In genomic region chr1:116078699-116079223, GRCh38 we compare ENCODE assay signal across 27 cellular contexts. TPM values are rescaled to one million over a fixed set of nuclear protein-coding genes. Genes with fewer than 3 reads are reported as not detected.
"Had no signal": no experiment of that assay in that cellular context is flagged by ENCODE, and none has a peak within 500 bp of the region (broad histone marks: within the 10 kb centered on the region; RNA-seq: fewer than 3 reads in every experiment).

No MANE protein-coding gene starts in this region.

- H3K4me3 Mint-ChIP-seq: activated B cell treated with CpG ODN at 0.5 μM for 24 hours; activated CD4-positive, alpha-beta T cell treated with anti-CD3 and anti-CD28 coated beads for 36 hours; activated naive CD8-positive, alpha-beta T cell treated with anti-CD3 and anti-CD28 coated beads for 36 hours; central memory CD8-positive, alpha-beta T cell; effector memory CD8-positive, alpha-beta T cell; nephron; stimulated activated naive B cell treated with anti-CD40 and anti-IgM and Interleukin-4, amounts not matched to agents 10 μg/mL and 1 μg/mL and 100 μg/mL, for 72 hours had no signal

- H3K79me2 ChIP-seq: parathyroid adenoma had no signal

- H3K36me3 ChIP-seq: breast epithelium, colonic mucosa had no signal

- H3K27me3 ChIP-seq: breast epithelium, colonic mucosa, dorsolateral prefrontal cortex had no signal

- H3K36me3 Mint-ChIP-seq: activated naive CD8-positive, alpha-beta T cell treated with anti-CD3 and anti-CD28 coated beads for 36 hours; stimulated activated naive B cell treated with anti-CD40 and anti-IgM and Interleukin-4, amounts not matched to agents 10 μg/mL and 1 μg/mL and 100 μg/mL, for 72 hours had no signal

- FAIRE-seq: astrocyte, small intestine had no signal

- H3K9me3 Mint-ChIP-seq: activated B cell treated with CpG ODN at 0.5 μM for 24 hours; activated naive CD8-positive, alpha-beta T cell treated with anti-CD3 and anti-CD28 coated beads for 36 hours; central memory CD8-positive, alpha-beta T cell; effector memory CD8-positive, alpha-beta T cell; nephron had no signal

- H2AFZ ChIP-seq: parathyroid adenoma had no signal

- ATAC-seq: activated CD4-positive, alpha-beta T cell treated with anti-CD3 and anti-CD28 coated beads for 36 hours; effector memory CD8-positive, alpha-beta T cell; left ventricle myocardium superior; sciatic nerve; stimulated activated naive B cell treated with anti-CD40 and anti-IgM and Interleukin-4, amounts not matched to agents 10 μg/mL and 1 μg/mL and 100 μg/mL, for 72 hours had no signal

- H3K27ac ChIP-seq: breast epithelium, colonic mucosa, dorsolateral prefrontal cortex, parathyroid adenoma had no signal

- H3K4me3 ChIP-seq: breast epithelium, colonic mucosa, dorsolateral prefrontal cortex had no signal

- H3K27me3 Mint-ChIP-seq: activated B cell treated with CpG ODN at 0.5 μM for 24 hours; activated naive CD8-positive, alpha-beta T cell treated with anti-CD3 and anti-CD28 coated beads for 36 hours had no signal

- H3K4me1 ChIP-seq: breast epithelium, colonic mucosa, parathyroid adenoma had no signal

- H3K9me3 ChIP-seq: breast epithelium, colonic mucosa had no signal

- H3K4me1 Mint-ChIP-seq: activated B cell treated with CpG ODN at 0.5 μM for 24 hours; activated CD4-positive, alpha-beta T cell treated with anti-CD3 and anti-CD28 coated beads for 36 hours; activated naive CD8-positive, alpha-beta T cell treated with anti-CD3 and anti-CD28 coated beads for 36 hours; central memory CD8-positive, alpha-beta T cell; nephron; stimulated activated naive B cell treated with anti-CD40 and anti-IgM and Interleukin-4, amounts not matched to agents 10 μg/mL and 1 μg/mL and 100 μg/mL, for 72 hours had no signal

- H3K27ac Mint-ChIP-seq: activated B cell treated with CpG ODN at 0.5 μM for 24 hours; activated CD4-positive, alpha-beta T cell treated with anti-CD3 and anti-CD28 coated beads for 36 hours; activated naive CD8-positive, alpha-beta T cell treated with anti-CD3 and anti-CD28 coated beads for 36 hours; effector memory CD8-positive, alpha-beta T cell; nephron; stimulated activated naive B cell treated with anti-CD40 and anti-IgM and Interleukin-4, amounts not matched to agents 10 μg/mL and 1 μg/mL and 100 μg/mL, for 72 hours had no signal

- DNase-seq: activated B cell treated with CpG ODN at 0.5 μM for 24 hours; activated CD4-positive, alpha-beta T cell treated with anti-CD3 and anti-CD28 coated beads for 36 hours; activated CD4-positive, alpha-beta T cell treated with anti-CD3 and anti-CD28 coated beads, Interleukin-2, amount 50 U/mL, for 4 hours; activated CD8-positive, alpha-beta memory T cell treated with anti-CD3 and anti-CD28 coated beads for 24 hours; activated CD8-positive, alpha-beta memory T cell treated with anti-CD3 and anti-CD28 coated beads, Interleukin-2, amount 50 U/mL, for 4 hours; activated naive CD4-positive, alpha-beta T cell treated with Interleukin-2 at 50 U/mL for 16 hours; activated naive CD8-positive, alpha-beta T cell treated with anti-CD3 and anti-CD28 coated beads for 36 hours; activated T-cell treated with anti-CD3 and anti-CD28 coated beads, Interleukin-2, amount 50 U/mL, for 48 hours; colonic mucosa; dorsolateral prefrontal cortex; effector memory CD8-positive, alpha-beta T cell; foreskin melanocyte; left ventricle myocardium superior; mammary epithelial cell; midbrain; nucleus accumbens; small intestine; stimulated activated CD8-positive, alpha-beta memory T cell treated with anti-CD3 and anti-CD28 coated beads, Interleukin-4, amount 100 ng/mL, for 48 hours; stimulated activated naive B cell treated with anti-CD40 and anti-IgM and Interleukin-4, amounts not matched to agents 10 μg/mL and 1 μg/mL and 100 μg/mL, for 72 hours; T-helper 9 cell had no signal

- H3K9ac ChIP-seq: parathyroid adenoma had no signal

RNA-seq across cellular contexts. Expression of gene MAB21L3, which starts 32.4 kb away (rescaled TPM):
- total RNA-seq: activated B cell treated with CpG ODN at 0.5 μM for 24 hours; activated CD4-positive, alpha-beta T cell treated with anti-CD3 and anti-CD28 coated beads for 36 hours; left ventricle myocardium superior; sciatic nerve; T-helper 1 cell treated with Interleukin-12 subunit alpha and Interleukin-12 subunit beta and Interleukin-4 antibody, amounts not matched to agents 30 ng/mL and 1 ng/mL, for 36 hours had no signal
